1 cellular context compared by ENCODE assay signal in the genomic region with DNA sequence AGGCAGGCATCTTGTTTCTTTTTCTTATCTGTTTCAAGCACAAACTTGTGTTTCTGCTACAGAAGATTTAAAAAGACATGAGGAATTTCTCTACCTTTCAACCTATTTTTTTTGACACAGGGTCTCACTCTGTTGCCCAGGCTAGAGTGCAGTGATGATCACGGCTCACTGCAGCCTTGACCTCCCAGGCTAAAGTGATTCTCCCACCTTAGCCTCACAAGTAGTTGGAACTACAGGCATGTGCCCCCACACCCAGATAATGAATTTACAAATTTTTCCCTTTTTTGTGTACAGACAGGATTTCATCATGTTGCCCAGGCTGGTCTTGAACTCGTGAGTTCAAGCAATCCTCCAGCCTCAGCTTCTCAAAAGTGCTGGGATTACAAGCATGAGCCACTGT.
TF ChIP-seq lines count a peak whose summit lies in the region.

No MANE protein-coding gene starts in this region.

TF ChIP-seq in GM12891, 5 proteins besides CTCF, POLR2A, EP300 and RAD21:
- TF ChIP-seq POLR2AphosphoS5 (IDR thresholded peaks at IDR 0.05; ENCODE audit: low read depth, low read length) (no peak), TAF1 (IDR thresholded peaks at IDR 0.05; ENCODE audit: low read depth, low read length) (no peak), PAX5 (IDR thresholded peaks at IDR 0.05; ENCODE audit: insufficient read depth, low read length, severe bottlenecking) (no peak), POU2F2 (IDR thresholded peaks at IDR 0.05; ENCODE audit: low read depth, low read length) (no peak), SPI1 (IDR thresholded peaks at IDR 0.05; ENCODE audit: low read depth, low read length) (no peak)
